In genomic region chr2:238098854-238099708, GRCh38 we compare ENCODE assay signal across 9 cellular contexts. TPM values are rescaled to one million over a fixed set of nuclear protein-coding genes. Genes with fewer than 3 reads are reported as not detected.
DNase-seq lines count a peak whose midpoint lies in the region; ATAC-seq and TF ChIP-seq lines count a peak whose summit lies in the region.
"Had no signal": no experiment of that assay in that cellular context is flagged by ENCODE, and none has a peak within 500 bp of the region (broad histone marks: within the 10 kb centered on the region; RNA-seq: fewer than 3 reads in every experiment).

No MANE protein-coding gene starts in this region.

- H3K27ac Mint-ChIP-seq in endothelial cell (ENCODE audit: unreplicated experiment), result no peak overlapping the region

- DNase-seq in activated effector memory CD4-positive, alpha-beta T cell treated with anti-CD3 and anti-CD28 coated beads, Interleukin-2, amount 50 U/mL, for 16 hours, result peak; percentile 44
- DNase-seq in activated effector memory CD4-positive, alpha-beta T cell treated with Interleukin-2 at 50 U/mL for 16 hours, result no peak
- DNase-seq in left cardiac atrium (no peak), upper lobe of right lung (peak; percentile 67), nucleus accumbens (lab: John Stamatoyannopoulos, UW) (no peak), NCI-H2196 (lab: John Stamatoyannopoulos, UW; ENCODE audit: unreplicated experiment) (no peak), endothelial cell (ENCODE audit: low spot score) (no peak)

- H3K9me3 ChIP-seq in OCI-LY3 (ENCODE audit: insufficient read depth, low read length), result no peaks in the 10 kb centered on the region
- H3K9me3 ChIP-seq in upper lobe of right lung, result no peaks in the 10 kb centered on the region

- H3K4me3 Mint-ChIP-seq in endothelial cell (ENCODE audit: unreplicated experiment), result no peak overlapping the region

- TF ChIP-seq CTCF in OCI-LY3 (IDR thresholded peaks at IDR 0.05; ENCODE audit: low read depth, low read length), result no peak
- TF ChIP-seq CTCF in upper lobe of right lung (IDR thresholded peaks at IDR 0.05), result no peak
- TF ChIP-seq CTCF in endothelial cell (IDR thresholded peaks at IDR 0.05; ENCODE audit: unreplicated experiment), result no peak

- H3K4me3 ChIP-seq in OCI-LY3 (ENCODE audit: low read length) (peak overlapping the region; percentile 52), upper lobe of right lung (no peak overlapping the region)

- H3K9ac ChIP-seq in OCI-LY3 (ENCODE audit: low read length), result peak overlapping the region; percentile 9; the same call in 1 of the 2 replicates

- H4K20me1 ChIP-seq in OCI-LY3 (ENCODE audit: insufficient read depth, low read length), result no peaks in the 10 kb centered on the region

- H3K4me1 ChIP-seq in OCI-LY3 (ENCODE audit: low read length) (peaks cover 12% of the 10 kb centered on the region), upper lobe of right lung (no peaks in the 10 kb centered on the region)

- H3K79me2 ChIP-seq in OCI-LY3 (ENCODE audit: low read length), result no peaks in the 10 kb centered on the region

- H3K4me1 Mint-ChIP-seq in endothelial cell (ENCODE audit: unreplicated experiment), result peaks cover 6% of the 10 kb centered on the region

- no peaks in the 10 kb centered on the region for H3K36me3 Mint-ChIP-seq in endothelial cell (ENCODE audit: low read depth, unreplicated experiment)

- H3K27me3 ChIP-seq in OCI-LY3 (ENCODE audit: low read depth, low read length) (no peaks in the 10 kb centered on the region), upper lobe of right lung (no peaks in the 10 kb centered on the region)

- H3K36me3 ChIP-seq in OCI-LY3 (replicated peaks; ENCODE audit: low read depth, low read length) (no peaks in the 10 kb centered on the region), upper lobe of right lung (no peaks in the 10 kb centered on the region)

- H3K27ac ChIP-seq in OCI-LY3 (ENCODE audit: low read length) (no peak overlapping the region), upper lobe of right lung (no peak overlapping the region)

- intact Hi-C loops in left cardiac atrium (cut with DNase I) (no loop called here), upper lobe of right lung (cut with DNase I) (no loop called here)

- ATAC-seq in left cardiac atrium (peak; percentile 19 to 31), upper lobe of right lung (peak; percentile 42)

- peak overlapping the region; percentile 62 for H3K4me2 ChIP-seq in OCI-LY3 (ENCODE audit: low read length)

- no peaks in the 10 kb centered on the region for H3K9me3 Mint-ChIP-seq in endothelial cell (ENCODE audit: unreplicated experiment)

- no peak overlapping the region for H2AFZ ChIP-seq in OCI-LY3 (ENCODE audit: low read depth, low read length)

- peaks cover 10% of the 10 kb centered on the region for H3K27me3 Mint-ChIP-seq in endothelial cell (ENCODE audit: unreplicated experiment)

RNA-seq across cellular contexts. Expression of gene ESPNL, which starts 1.1 kb away (rescaled TPM):
- total RNA-seq in left cardiac atrium (under 1 TPM; 0.15 to 0.26 TPM), upper lobe of right lung (0.35 TPM), endothelial cell (ENCODE audit: unreplicated experiment) (0.82 TPM)

RNA-seq across cellular contexts. Expression of gene SCLY, which starts 38.3 kb away (rescaled TPM):
- total RNA-seq in left cardiac atrium (10 to 100 TPM in 1 of 2 donors, 1 to 10 TPM in 1; 9.6 to 10.9 TPM), upper lobe of right lung (13.0 TPM), endothelial cell (ENCODE audit: unreplicated experiment) (17.7 TPM)

RNA-seq across cellular contexts. Expression of gene KLHL30, which starts 39.4 kb away (rescaled TPM):
- total RNA-seq in left cardiac atrium, result 10 to 100 TPM; 15.8 to 16.6 TPM
- 0.90 TPM for total RNA-seq in upper lobe of right lung
- not detected for total RNA-seq in endothelial cell (ENCODE audit: unreplicated experiment)
- total RNA-seq: temporal lobe had no signal

RNA-seq across cellular contexts. Expression of gene ERFE, which starts 59.7 kb away (rescaled TPM):
- total RNA-seq in left cardiac atrium (1 to 10 TPM in 1 of 2 donors, not detected in 1; 1.2 TPM), upper lobe of right lung (not detected), endothelial cell (ENCODE audit: unreplicated experiment) (0.41 TPM)

Comparison
In these comparisons a context has a peak if more than half of its experiments do, and no peak if none do; other contexts are left out.
1. DNase-seq: peak in activated effector memory CD4-positive, alpha-beta T cell treated with anti-CD3 and anti-CD28 coated beads, Interleukin-2, amount 50 U/mL, for 16 hours (single experiment) and upper lobe of right lung (single experiment); none in activated effector memory CD4-positive, alpha-beta T cell treated with Interleukin-2 at 50 U/mL for 16 hours (single experiment), left cardiac atrium (single experiment), nucleus accumbens (0 of 56), NCI-H2196 (single experiment) and endothelial cell (single experiment).